In the genomic region with DNA sequence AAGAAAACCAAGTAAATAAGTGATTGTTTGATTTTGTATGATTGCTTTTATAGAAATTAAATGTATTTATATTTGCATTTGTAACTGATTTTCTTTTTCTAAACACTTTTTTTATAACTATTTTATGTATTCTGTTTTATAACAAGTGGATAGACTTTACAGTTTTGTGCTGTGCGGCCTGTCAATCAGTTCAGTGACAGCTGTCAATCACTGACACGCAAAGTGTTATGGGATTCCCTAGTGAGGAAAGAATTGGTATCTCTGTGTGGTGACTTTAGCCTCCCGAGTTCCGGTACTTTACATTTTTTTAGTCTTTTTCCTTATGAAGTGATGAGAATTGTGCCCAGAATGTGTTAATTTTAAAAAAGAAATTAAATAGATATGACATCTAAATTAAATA, we compare ENCODE assay signal across 38 cellular contexts. TPM values are rescaled to one million over a fixed set of nuclear protein-coding genes. Genes with fewer than 3 reads are reported as not detected.
"Had no signal": no experiment of that assay in that cellular context is flagged by ENCODE, and none has a peak within 500 bp of the region (broad histone marks: within the 10 kb centered on the region; RNA-seq: fewer than 3 reads in every experiment).

No MANE protein-coding gene starts in this region.

- ATAC-seq: activated CD8-positive, alpha-beta T cell treated with anti-CD3 and anti-CD28 coated beads for 36 hours; activated naive CD4-positive, alpha-beta T cell treated with anti-CD3 and anti-CD28 coated beads, Interleukin-2, amount 50 U/mL, for 72 hours; activated T-cell treated with anti-CD3 and anti-CD28 coated beads, Interleukin-2, amount 50 U/mL, for 4 hours; activated T-cell treated with anti-CD3 and anti-CD28 coated beads, Interleukin-2, amount 50 U/mL, for 72 hours; activated T-helper 17 cell treated with anti-CD3 and anti-CD28 coated beads, Interleukin-2, amount 50 U/mL, for 72 hours; body of pancreas had no signal

- H3K27me3 ChIP-seq: adrenal gland, body of pancreas, brain microvascular endothelial cell, breast epithelium, colonic mucosa had no signal

- H3K4me3 ChIP-seq: adrenal gland, body of pancreas, breast epithelium, colonic mucosa had no signal

- H3K36me3 ChIP-seq: colonic mucosa had no signal

- H3K27ac ChIP-seq: adrenal gland, body of pancreas, brain microvascular endothelial cell, breast epithelium, colonic mucosa, VCaP had no signal

- H3K4me1 Mint-ChIP-seq: activated naive CD8-positive, alpha-beta T cell treated with anti-CD3 and anti-CD28 coated beads for 36 hours; activated T-helper 17 cell treated with anti-CD3 and anti-CD28 coated beads, Interleukin-2, amount 50 U/mL, for 72 hours had no signal

- H3K27ac Mint-ChIP-seq: activated B cell treated with CpG ODN at 0.5 μM for 24 hours; activated CD4-positive, alpha-beta memory T cell treated with anti-CD3 and anti-CD28 coated beads for 36 hours; activated CD4-positive, alpha-beta T cell treated with anti-CD3 and anti-CD28 coated beads, Interleukin-2, amount 10 ng/mL, durations not matched to agents 24 days and 14 days; activated CD8-positive, alpha-beta T cell treated with anti-CD3 and anti-CD28 coated beads for 36 hours; activated naive CD4-positive, alpha-beta T cell treated with anti-CD3 and anti-CD28 coated beads for 36 hours; activated naive CD4-positive, alpha-beta T cell treated with anti-CD3 and anti-CD28 coated beads, Interleukin-2, amount 50 U/mL, for 72 hours; activated naive CD8-positive, alpha-beta T cell treated with anti-CD3 and anti-CD28 coated beads for 36 hours; activated T-cell treated with anti-CD3 and anti-CD28 coated beads, Interleukin-2, amount 50 U/mL, for 72 hours; activated T-helper 1 cell treated with anti-CD3 and anti-CD28 coated beads, Interleukin-12 subunit alpha, Interleukin-12 subunit beta, Interleukin-2, Interleukin-4 antibody, amounts not matched to agents 30 ng/mL and 10 ng/mL and 1 ng/mL, durations not matched to agents 14 hours and 24 hours and 36 hours; activated T-helper 17 cell treated with anti-CD3 and anti-CD28 coated beads, Interleukin-2, amount 50 U/mL, for 72 hours; T-helper 2 cell treated with Interferon-gamma antibody and Interleukin-4, amounts not matched to agents 5 μg/mL and 100 μg/mL, for 36 hours had no signal

- FAIRE-seq: astrocyte, TTC549 had no signal

- H3K9me3 Mint-ChIP-seq: activated B cell treated with CpG ODN at 0.5 μM for 24 hours; activated CD4-positive, alpha-beta memory T cell treated with anti-CD3 and anti-CD28 coated beads for 36 hours; activated CD4-positive, alpha-beta T cell treated with anti-CD3 and anti-CD28 coated beads, Interleukin-2, amount 10 ng/mL, durations not matched to agents 24 days and 14 days; activated CD8-positive, alpha-beta T cell treated with anti-CD3 and anti-CD28 coated beads for 36 hours; activated naive CD4-positive, alpha-beta T cell treated with anti-CD3 and anti-CD28 coated beads for 36 hours; activated naive CD4-positive, alpha-beta T cell treated with anti-CD3 and anti-CD28 coated beads, Interleukin-2, amount 50 U/mL, for 72 hours; activated naive CD8-positive, alpha-beta T cell treated with anti-CD3 and anti-CD28 coated beads for 36 hours; activated T-cell treated with anti-CD3 and anti-CD28 coated beads, Interleukin-2, amount 50 U/mL, for 4 hours; activated T-cell treated with anti-CD3 and anti-CD28 coated beads, Interleukin-2, amount 50 U/mL, for 72 hours; activated T-helper 1 cell treated with anti-CD3 and anti-CD28 coated beads, Interleukin-12 subunit alpha, Interleukin-12 subunit beta, Interleukin-2, Interleukin-4 antibody, amounts not matched to agents 30 ng/mL and 10 ng/mL and 1 ng/mL, durations not matched to agents 14 hours and 24 hours and 36 hours; activated T-helper 17 cell treated with anti-CD3 and anti-CD28 coated beads, Interleukin-2, amount 50 U/mL, for 72 hours; T-helper 2 cell treated with Interferon-gamma antibody and Interleukin-4, amounts not matched to agents 5 μg/mL and 100 μg/mL, for 36 hours had no signal

- H3K27me3 Mint-ChIP-seq: activated B cell treated with CpG ODN at 0.5 μM for 24 hours; activated CD4-positive, alpha-beta memory T cell treated with anti-CD3 and anti-CD28 coated beads for 36 hours; activated CD4-positive, alpha-beta T cell treated with anti-CD3 and anti-CD28 coated beads, Interleukin-2, amount 10 ng/mL, durations not matched to agents 24 days and 14 days; activated CD8-positive, alpha-beta T cell treated with anti-CD3 and anti-CD28 coated beads for 36 hours; activated naive CD8-positive, alpha-beta T cell treated with anti-CD3 and anti-CD28 coated beads for 36 hours; activated T-helper 17 cell treated with anti-CD3 and anti-CD28 coated beads, Interleukin-2, amount 50 U/mL, for 72 hours had no signal

- H3K4me1 ChIP-seq: body of pancreas, breast epithelium, colonic mucosa had no signal

- DNase-seq: activated B cell treated with CpG ODN at 0.5 μM for 24 hours; activated CD4-positive, alpha-beta memory T cell treated with anti-CD3 and anti-CD28 coated beads for 36 hours; activated CD4-positive, alpha-beta T cell treated with anti-CD3 and anti-CD28 coated beads for 4 hours; activated CD4-positive, alpha-beta T cell treated with anti-CD3 and anti-CD28 coated beads, Interleukin-2, amount 10 ng/mL, durations not matched to agents 24 days and 14 days; activated CD4-positive, alpha-beta T cell treated with anti-CD3 and anti-CD28 coated beads, Interleukin-2, amount 50 U/mL, for 1 hour; activated CD4-positive, alpha-beta T cell treated with anti-CD3 and anti-CD28 coated beads, Interleukin-2, amount 50 U/mL, for 4 hours; activated CD4-positive, CD25-positive, alpha-beta regulatory T cell treated with anti-CD3 and anti-CD28 coated beads, Interleukin-2, amount 50 U/mL, for 72 hours; activated CD8-positive, alpha-beta memory T cell treated with anti-CD3 and anti-CD28 coated beads, Interleukin-2, amount 50 U/mL, for 4 hours; activated CD8-positive, alpha-beta T cell treated with anti-CD3 and anti-CD28 coated beads for 36 hours; activated effector memory CD4-positive, alpha-beta T cell treated with anti-CD3 and anti-CD28 coated beads, Interleukin-2, amount 50 U/mL, for 16 hours; activated gamma-delta T cell treated with Interleukin-2 at 50 U/mL for 16 hours; activated naive CD4-positive, alpha-beta T cell; activated naive CD4-positive, alpha-beta T cell treated with anti-CD3 and anti-CD28 coated beads for 36 hours; activated naive CD4-positive, alpha-beta T cell treated with anti-CD3 and anti-CD28 coated beads, Interleukin-2, amount 50 U/mL, for 16 hours; activated naive CD8-positive, alpha-beta T cell treated with anti-CD3 and anti-CD28 coated beads for 36 hours; activated T-cell treated with anti-CD3 and anti-CD28 coated beads for 4 hours; activated T-cell treated with anti-CD3 and anti-CD28 coated beads, Interleukin-2, amount 50 U/mL, for 1 hour; activated T-cell treated with anti-CD3 and anti-CD28 coated beads, Interleukin-2, amount 50 U/mL, for 4 hours; activated T-cell treated with anti-CD3 and anti-CD28 coated beads, Interleukin-2, amount 50 U/mL, for 72 hours; adrenal gland; amniotic stem cell; aorta; body of pancreas; brain microvascular endothelial cell; central memory CD4-positive, alpha-beta T cell; colonic mucosa; T-helper 2 cell; T-helper 9 cell had no signal

- H3K9me3 ChIP-seq: adrenal gland, body of pancreas, breast epithelium, colonic mucosa had no signal

- H3K4me3 Mint-ChIP-seq: activated B cell treated with CpG ODN at 0.5 μM for 24 hours; activated CD4-positive, alpha-beta memory T cell treated with anti-CD3 and anti-CD28 coated beads for 36 hours; activated CD4-positive, alpha-beta T cell treated with anti-CD3 and anti-CD28 coated beads, Interleukin-2, amount 10 ng/mL, durations not matched to agents 24 days and 14 days; activated CD8-positive, alpha-beta T cell treated with anti-CD3 and anti-CD28 coated beads for 36 hours; activated naive CD4-positive, alpha-beta T cell treated with anti-CD3 and anti-CD28 coated beads for 36 hours; activated naive CD8-positive, alpha-beta T cell treated with anti-CD3 and anti-CD28 coated beads for 36 hours; activated T-cell treated with anti-CD3 and anti-CD28 coated beads, Interleukin-2, amount 50 U/mL, for 4 hours; activated T-cell treated with anti-CD3 and anti-CD28 coated beads, Interleukin-2, amount 50 U/mL, for 72 hours; activated T-helper 1 cell treated with anti-CD3 and anti-CD28 coated beads, Interleukin-12 subunit alpha, Interleukin-12 subunit beta, Interleukin-2, Interleukin-4 antibody, amounts not matched to agents 30 ng/mL and 10 ng/mL and 1 ng/mL, durations not matched to agents 14 hours and 24 hours and 36 hours; activated T-helper 17 cell treated with anti-CD3 and anti-CD28 coated beads, Interleukin-2, amount 50 U/mL, for 72 hours; T-helper 2 cell treated with Interferon-gamma antibody and Interleukin-4, amounts not matched to agents 5 μg/mL and 100 μg/mL, for 36 hours had no signal

RNA-seq across cellular contexts. Expression of gene GPR151, which starts 16.3 kb away (rescaled TPM):
- total RNA-seq: activated B cell treated with CpG ODN at 0.5 μM for 24 hours; activated CD4-positive, alpha-beta memory T cell treated with anti-CD3 and anti-CD28 coated beads for 36 hours; activated CD4-positive, alpha-beta T cell treated with anti-CD3 and anti-CD28 coated beads, Interleukin-2, amount 10 ng/mL, durations not matched to agents 24 days and 14 days; activated CD8-positive, alpha-beta memory T cell treated with anti-CD3 and anti-CD28 coated beads for 36 hours; activated CD8-positive, alpha-beta T cell treated with anti-CD3 and anti-CD28 coated beads for 36 hours; activated naive CD4-positive, alpha-beta T cell treated with anti-CD3 and anti-CD28 coated beads for 36 hours; activated naive CD4-positive, alpha-beta T cell treated with anti-CD3 and anti-CD28 coated beads, Interleukin-2, amount 50 U/mL, for 72 hours; activated naive CD8-positive, alpha-beta T cell treated with anti-CD3 and anti-CD28 coated beads for 36 hours; activated T-cell treated with anti-CD3 and anti-CD28 coated beads, Interleukin-2, amount 50 U/mL, for 4 hours; activated T-cell treated with anti-CD3 and anti-CD28 coated beads, Interleukin-2, amount 50 U/mL, for 72 hours; activated T-helper 1 cell treated with anti-CD3 and anti-CD28 coated beads, Interleukin-12 subunit alpha, Interleukin-12 subunit beta, Interleukin-2, Interleukin-4 antibody, amounts not matched to agents 30 ng/mL and 10 ng/mL and 1 ng/mL, durations not matched to agents 14 hours and 24 hours and 36 hours; activated T-helper 17 cell treated with anti-CD3 and anti-CD28 coated beads, Interleukin-2, amount 50 U/mL, for 72 hours; adrenal gland; astrocyte; body of pancreas; breast epithelium; cardiac septum; colonic mucosa had no signal
- polyA plus RNA-seq: adrenal gland, aorta had no signal
